In the genomic region with DNA sequence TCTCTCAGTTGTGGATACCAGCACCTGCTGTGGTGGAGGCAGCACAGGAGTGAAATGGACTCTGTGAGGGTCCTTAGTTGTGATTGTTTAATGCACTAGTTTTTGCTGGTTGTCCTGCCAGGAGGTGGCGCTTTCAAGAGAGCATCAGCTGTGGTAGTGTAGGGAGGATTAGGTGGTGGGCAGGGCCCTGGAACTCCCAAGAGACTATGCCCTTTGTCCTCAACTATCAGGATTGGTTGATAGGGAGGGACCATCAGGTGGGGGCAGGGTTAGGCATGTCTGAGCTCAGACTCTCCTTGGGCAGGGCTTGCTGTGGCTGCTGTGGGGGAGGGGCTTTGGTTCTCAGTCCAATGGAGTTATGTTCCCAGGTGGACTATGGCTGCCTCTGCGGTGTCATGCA, we compare ENCODE assay signal across 20 cellular contexts.
DNase-seq lines count a peak whose midpoint lies in the region; ATAC-seq and TF ChIP-seq lines count a peak whose summit lies in the region.
"Had no signal": no experiment of that assay in that cellular context is flagged by ENCODE, and none has a peak within 500 bp of the region (broad histone marks: within the 10 kb centered on the region; RNA-seq: fewer than 3 reads in every experiment).

No MANE protein-coding gene starts in this region.

- ATAC-seq in GM23338: peak; percentile 95

- TF ChIP-seq CTCF in GM23338 (conservative IDR thresholded peaks at IDR 0.05; ENCODE audit: low read depth in 2 of 2): peak; percentile 41 to 66
- no peak for TF ChIP-seq CTCF in nephron progenitor cell (IDR thresholded peaks at IDR 0.05)

- no peaks in the 10 kb centered on the region for H3K4me1 ChIP-seq in GM23338 (ENCODE audit: insufficient read depth)
- H3K4me1 ChIP-seq: ascending aorta had no signal

- H2AFZ ChIP-seq in GM23338: no peak overlapping the region

- peaks cover 7% of the 10 kb centered on the region; the same call in 2 of the 3 replicates for H3K9me3 Mint-ChIP-seq in GM23338
- H3K9me3 Mint-ChIP-seq in nephron progenitor cell: peaks cover 68% of the 10 kb centered on the region

- H3K27ac Mint-ChIP-seq in GM23338 (no peak overlapping the region), nephron progenitor cell (no peak overlapping the region)
- H3K27ac Mint-ChIP-seq: activated CD4-positive, alpha-beta T cell treated with anti-CD3 and anti-CD28 coated beads, Interleukin-2, amount 10 ng/mL, durations not matched to agents 24 days and 14 days; mesothelial cell of epicardium; nephron; progenitor cell of endocrine pancreas had no signal

- no peaks in the 10 kb centered on the region for H3K79me2 ChIP-seq in GM23338 (replicated peaks; ENCODE audit: insufficient read depth)

- no peaks in the 10 kb centered on the region for H3K27me3 ChIP-seq in GM23338 (ENCODE audit: insufficient read depth)
- H3K27me3 ChIP-seq: ascending aorta had no signal

- H3K4me2 ChIP-seq in GM23338: no peak overlapping the region

- no peak overlapping the region for H3K4me3 ChIP-seq in GM23338
- H3K4me3 ChIP-seq: ascending aorta had no signal

- no peaks in the 10 kb centered on the region for H4K20me1 ChIP-seq in GM23338 (replicated peaks; ENCODE audit: insufficient read depth)

- H3K9me2 ChIP-seq in GM23338 (ENCODE audit: insufficient read depth): no peaks in the 10 kb centered on the region

- H3K4me1 Mint-ChIP-seq in GM23338 (peaks cover 5% of the 10 kb centered on the region; the same call in 2 of the 3 replicates), nephron progenitor cell (no peaks in the 10 kb centered on the region)
- H3K4me1 Mint-ChIP-seq: activated CD4-positive, alpha-beta T cell treated with anti-CD3 and anti-CD28 coated beads, Interleukin-2, amount 10 ng/mL, durations not matched to agents 24 days and 14 days; mesothelial cell of epicardium; nephron had no signal

- H3K36me3 ChIP-seq in GM23338 (ENCODE audit: insufficient read depth): no peaks in the 10 kb centered on the region
- H3K36me3 ChIP-seq: ascending aorta had no signal

- H3K27me3 Mint-ChIP-seq in GM23338 (ENCODE audit: insufficient read depth, low read depth, poor library complexity) (no peaks in the 10 kb centered on the region), nephron progenitor cell (ENCODE audit: low read depth, poor library complexity) (no peaks in the 10 kb centered on the region)
- H3K27me3 Mint-ChIP-seq: activated CD4-positive, alpha-beta T cell treated with anti-CD3 and anti-CD28 coated beads, Interleukin-2, amount 10 ng/mL, durations not matched to agents 24 days and 14 days; progenitor cell of endocrine pancreas had no signal

- DNase-seq in NCI-H82 (lab: John Stamatoyannopoulos, UW): peak; percentile 36
- no peak for DNase-seq in NCI-H82 treated with DMSO at 0.1 percent for 48 hours (lab: John Stamatoyannopoulos, UW; ENCODE audit: unreplicated experiment)
- DNase-seq in GM23338 (ENCODE audit: low spot score): peak; percentile 69
- DNase-seq in SW480 (ENCODE audit: low spot score): peak; percentile 9
- peak; percentile 2 for DNase-seq in nephron progenitor cell
- no peak for DNase-seq in stimulated activated CD4-positive, alpha-beta T cell treated with anti-CD3 and anti-CD28 coated beads, Interleukin-4, amount 100 ng/mL, for 24 hours
- no peak for DNase-seq in stimulated activated CD4-positive, alpha-beta T cell treated with anti-CD3 and anti-CD28 coated beads, Interleukin-4, amount 100 ng/mL, for 1 hour
- DNase-seq in SKM-1 treated with dmso at 0.1 percent for 144 hours (lab: John Stamatoyannopoulos, UW; ENCODE audit: unreplicated experiment): no peak
- DNase-seq: activated CD4-positive, alpha-beta T cell treated with anti-CD3 and anti-CD28 coated beads, Interleukin-2, amount 10 ng/mL, durations not matched to agents 24 days and 14 days; activated naive CD4-positive, alpha-beta T cell treated with anti-CD3 and anti-CD28 coated beads, Interleukin-2, amount 50 U/mL, for 16 hours; C1 segment of cervical spinal cord; effector CD4-positive, alpha-beta T cell; NCI-H1105 treated with DMSO at 0.1 percent for 48 hours; NCI-H2081 treated with DMSO at 0.1 percent for 48 hours; NCI-H524 treated with DMSO at 0.1 percent for 48 hours; stimulated activated CD4-positive, alpha-beta T cell treated with anti-CD3 and anti-CD28 coated beads, Interleukin-2, amount 100 ng/mL, for 48 hours had no signal

- H3K36me3 Mint-ChIP-seq in GM23338 (ENCODE audit: low read depth) (no peaks in the 10 kb centered on the region), nephron progenitor cell (ENCODE audit: low read depth) (no peaks in the 10 kb centered on the region)
- H3K36me3 Mint-ChIP-seq: mesothelial cell of epicardium had no signal

- H3K4me3 Mint-ChIP-seq in GM23338: no peak overlapping the region
- H3K4me3 Mint-ChIP-seq in nephron progenitor cell: no peak overlapping the region
- H3K4me3 Mint-ChIP-seq: activated CD4-positive, alpha-beta T cell treated with anti-CD3 and anti-CD28 coated beads, Interleukin-2, amount 10 ng/mL, durations not matched to agents 24 days and 14 days; mesothelial cell of epicardium; nephron had no signal

- H3K27ac ChIP-seq in GM23338 (ENCODE audit: low read depth): no peak overlapping the region
- H3K27ac ChIP-seq: ascending aorta had no signal

- H3F3A ChIP-seq in GM23338 (replicated peaks; ENCODE audit: low read depth): no peaks in the 10 kb centered on the region

TF ChIP-seq in GM23338, 12 proteins besides CTCF, POLR2A, EP300 and RAD21 (continues in another document):
- TF ChIP-seq ZNF331 (CRISPR knock-in tag; IDR thresholded peaks at IDR 0.05; ENCODE audit: low read depth): no peak
- TF ChIP-seq, protein P1, sequence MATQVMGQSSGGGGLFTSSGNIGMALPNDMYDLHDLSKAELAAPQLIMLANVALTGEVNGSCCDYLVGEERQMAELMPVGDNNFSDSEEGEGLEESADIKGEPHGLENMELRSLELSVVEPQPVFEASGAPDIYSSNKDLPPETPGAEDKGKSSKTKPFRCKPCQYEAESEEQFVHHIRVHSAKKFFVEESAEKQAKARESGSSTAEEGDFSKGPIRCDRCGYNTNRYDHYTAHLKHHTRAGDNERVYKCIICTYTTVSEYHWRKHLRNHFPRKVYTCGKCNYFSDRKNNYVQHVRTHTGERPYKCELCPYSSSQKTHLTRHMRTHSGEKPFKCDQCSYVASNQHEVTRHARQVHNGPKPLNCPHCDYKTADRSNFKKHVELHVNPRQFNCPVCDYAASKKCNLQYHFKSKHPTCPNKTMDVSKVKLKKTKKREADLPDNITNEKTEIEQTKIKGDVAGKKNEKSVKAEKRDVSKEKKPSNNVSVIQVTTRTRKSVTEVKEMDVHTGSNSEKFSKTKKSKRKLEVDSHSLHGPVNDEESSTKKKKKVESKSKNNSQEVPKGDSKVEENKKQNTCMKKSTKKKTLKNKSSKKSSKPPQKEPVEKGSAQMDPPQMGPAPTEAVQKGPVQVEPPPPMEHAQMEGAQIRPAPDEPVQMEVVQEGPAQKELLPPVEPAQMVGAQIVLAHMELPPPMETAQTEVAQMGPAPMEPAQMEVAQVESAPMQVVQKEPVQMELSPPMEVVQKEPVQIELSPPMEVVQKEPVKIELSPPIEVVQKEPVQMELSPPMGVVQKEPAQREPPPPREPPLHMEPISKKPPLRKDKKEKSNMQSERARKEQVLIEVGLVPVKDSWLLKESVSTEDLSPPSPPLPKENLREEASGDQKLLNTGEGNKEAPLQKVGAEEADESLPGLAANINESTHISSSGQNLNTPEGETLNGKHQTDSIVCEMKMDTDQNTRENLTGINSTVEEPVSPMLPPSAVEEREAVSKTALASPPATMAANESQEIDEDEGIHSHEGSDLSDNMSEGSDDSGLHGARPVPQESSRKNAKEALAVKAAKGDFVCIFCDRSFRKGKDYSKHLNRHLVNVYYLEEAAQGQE (IDR thresholded peaks at IDR 0.05; ENCODE audit: unreplicated experiment): no peak
- TF ChIP-seq EZH2phosphoT487 (IDR thresholded peaks at IDR 0.05; ENCODE audit: unreplicated experiment): no peak
- no peak for TF ChIP-seq NANOG (IDR thresholded peaks at IDR 0.05; ENCODE audit: borderline replicate concordance)
- TF ChIP-seq POLR2AphosphoS5 (IDR thresholded peaks at IDR 0.05; ENCODE audit: low read depth): no peak
- TF ChIP-seq, protein P2, sequence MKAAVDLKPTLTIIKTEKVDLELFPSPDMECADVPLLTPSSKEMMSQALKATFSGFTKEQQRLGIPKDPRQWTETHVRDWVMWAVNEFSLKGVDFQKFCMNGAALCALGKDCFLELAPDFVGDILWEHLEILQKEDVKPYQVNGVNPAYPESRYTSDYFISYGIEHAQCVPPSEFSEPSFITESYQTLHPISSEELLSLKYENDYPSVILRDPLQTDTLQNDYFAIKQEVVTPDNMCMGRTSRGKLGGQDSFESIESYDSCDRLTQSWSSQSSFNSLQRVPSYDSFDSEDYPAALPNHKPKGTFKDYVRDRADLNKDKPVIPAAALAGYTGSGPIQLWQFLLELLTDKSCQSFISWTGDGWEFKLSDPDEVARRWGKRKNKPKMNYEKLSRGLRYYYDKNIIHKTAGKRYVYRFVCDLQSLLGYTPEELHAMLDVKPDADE (IDR thresholded peaks at IDR 0.05): no peak
- no peak for TF ChIP-seq STAT1 (IDR thresholded peaks at IDR 0.05; ENCODE audit: unreplicated experiment)

Comparison
In these comparisons a context has a peak if more than half of its experiments do, and no peak if none do; other contexts are left out.
1. DNase-seq: peak in NCI-H82 (single experiment), GM23338 (single experiment), SW480 (single experiment) and nephron progenitor cell (single experiment); none in NCI-H82 treated with DMSO at 0.1 percent for 48 hours (single experiment), stimulated activated CD4-positive, alpha-beta T cell treated with anti-CD3 and anti-CD28 coated beads, Interleukin-4, amount 100 ng/mL, for 24 hours (single experiment), stimulated activated CD4-positive, alpha-beta T cell treated with anti-CD3 and anti-CD28 coated beads, Interleukin-4, amount 100 ng/mL, for 1 hour (single experiment) and SKM-1 treated with dmso at 0.1 percent for 144 hours (single experiment).